Comparison of ENCODE assay signal across 10 cellular contexts in genomic region chr1:54356680-54357147, GRCh38. TPM values are rescaled to one million over a fixed set of nuclear protein-coding genes. Genes with fewer than 3 reads are reported as not detected.
DNase-seq lines count a peak whose midpoint lies in the region; ATAC-seq and TF ChIP-seq lines count a peak whose summit lies in the region.
"Had no signal": no experiment of that assay in that cellular context is flagged by ENCODE, and none has a peak within 500 bp of the region (broad histone marks: within the 10 kb centered on the region; RNA-seq: fewer than 3 reads in every experiment).

No MANE protein-coding gene starts in this region.

- peak overlapping the region; percentile 91 for H3K4me3 Mint-ChIP-seq in CD4-positive, alpha-beta T cell
- H3K4me3 Mint-ChIP-seq in activated T-helper 1 cell treated with anti-CD3 and anti-CD28 coated beads, Interleukin-12 subunit alpha, Interleukin-12 subunit beta, Interleukin-2, Interleukin-4 antibody, amounts not matched to agents 30 ng/mL and 10 ng/mL and 1 ng/mL, durations not matched to agents 14 hours and 24 hours and 36 hours: peak overlapping the region; percentile 87
- peak overlapping the region; percentile 78 to 94 (median 92) for H3K4me3 Mint-ChIP-seq in naive thymus-derived CD8-positive, alpha-beta T cell

- H3K27ac ChIP-seq in CD4-positive, alpha-beta T cell (ENCODE audit: low read depth, low read length): peak overlapping the region; percentile 57

- peak; percentile 95 for ATAC-seq in CD4-positive, alpha-beta T cell (ENCODE audit: poor library complexity)
- peak; percentile 66 for ATAC-seq in HG03159 (IDR thresholded peaks at IDR 0.05; ENCODE audit: unreplicated experiment)
- ATAC-seq in naive thymus-derived CD8-positive, alpha-beta T cell: peak; percentile 92 to 96
- no peak for ATAC-seq in GM21390 (IDR thresholded peaks at IDR 0.05; ENCODE audit: unreplicated experiment)
- no peak for ATAC-seq in HG02885 (IDR thresholded peaks at IDR 0.05; ENCODE audit: poor library complexity, unreplicated experiment)
- ATAC-seq: left cardiac atrium had no signal

- no peaks in the 10 kb centered on the region for H3K9me3 ChIP-seq in CD4-positive, alpha-beta T cell (ENCODE audit: control insufficient read depth, low read length)

- no peaks in the 10 kb centered on the region for H3K27me3 Mint-ChIP-seq in CD4-positive, alpha-beta T cell
- H3K27me3 Mint-ChIP-seq in activated T-helper 1 cell treated with anti-CD3 and anti-CD28 coated beads, Interleukin-12 subunit alpha, Interleukin-12 subunit beta, Interleukin-2, Interleukin-4 antibody, amounts not matched to agents 30 ng/mL and 10 ng/mL and 1 ng/mL, durations not matched to agents 14 hours and 24 hours and 36 hours (ENCODE audit: insufficient read depth): no peaks in the 10 kb centered on the region
- H3K27me3 Mint-ChIP-seq in naive thymus-derived CD8-positive, alpha-beta T cell: no peaks in the 10 kb centered on the region

- DNase-seq in CD4-positive, alpha-beta T cell: peak; percentile 4 to 49 (median 32)
- DNase-seq in activated T-helper 1 cell treated with anti-CD3 and anti-CD28 coated beads, Interleukin-12 subunit alpha, Interleukin-12 subunit beta, Interleukin-2, Interleukin-4 antibody, amounts not matched to agents 30 ng/mL and 10 ng/mL and 1 ng/mL, durations not matched to agents 14 hours and 24 hours and 36 hours (ENCODE audit: low spot score): peak; percentile 53
- peak; percentile 19 to 75 (median 56) for DNase-seq in naive thymus-derived CD8-positive, alpha-beta T cell
- DNase-seq in SIG-M5 (lab: John Stamatoyannopoulos, UW): no peak
- DNase-seq in A172 (ENCODE audit: low spot score): no peak
- DNase-seq: DND-41, left cardiac atrium had no signal

- TF ChIP-seq CTCF in CD4-positive, alpha-beta T cell (IDR thresholded peaks at IDR 0.05): no peak

- peak overlapping the region; percentile 94 for H3K27ac Mint-ChIP-seq in CD4-positive, alpha-beta T cell
- H3K27ac Mint-ChIP-seq in activated T-helper 1 cell treated with anti-CD3 and anti-CD28 coated beads, Interleukin-12 subunit alpha, Interleukin-12 subunit beta, Interleukin-2, Interleukin-4 antibody, amounts not matched to agents 30 ng/mL and 10 ng/mL and 1 ng/mL, durations not matched to agents 14 hours and 24 hours and 36 hours: peak overlapping the region; percentile 94
- peak overlapping the region; percentile 93 to 99 (median 96) for H3K27ac Mint-ChIP-seq in naive thymus-derived CD8-positive, alpha-beta T cell

- no peaks in the 10 kb centered on the region for H3K9me3 Mint-ChIP-seq in CD4-positive, alpha-beta T cell
- no peaks in the 10 kb centered on the region for H3K9me3 Mint-ChIP-seq in activated T-helper 1 cell treated with anti-CD3 and anti-CD28 coated beads, Interleukin-12 subunit alpha, Interleukin-12 subunit beta, Interleukin-2, Interleukin-4 antibody, amounts not matched to agents 30 ng/mL and 10 ng/mL and 1 ng/mL, durations not matched to agents 14 hours and 24 hours and 36 hours
- no peaks in the 10 kb centered on the region for H3K9me3 Mint-ChIP-seq in naive thymus-derived CD8-positive, alpha-beta T cell

- POLR2A ChIA-PET in CD4-positive, alpha-beta T cell (lab: Charles Lee): interaction anchor here (0.7 to 1.5 kb wide), 3 partner anchors 50 to 70 kb away, joined by 3 to 4 read pairs (median 4); partner anchors contain the start of gene SSBP3
- POLR2A ChIA-PET in naive thymus-derived CD8-positive, alpha-beta T cell (lab: Charles Lee): interaction anchor here (1.1 to 1.9 kb wide), 5 partner anchors 12 to 133 kb away, joined by 3 to 6 read pairs (median 5); partner anchors contain the start of gene SSBP3

- peaks cover 93% of the 10 kb centered on the region for H3K4me1 Mint-ChIP-seq in CD4-positive, alpha-beta T cell (ENCODE audit: low read depth)
- peaks cover 91% of the 10 kb centered on the region for H3K4me1 Mint-ChIP-seq in activated T-helper 1 cell treated with anti-CD3 and anti-CD28 coated beads, Interleukin-12 subunit alpha, Interleukin-12 subunit beta, Interleukin-2, Interleukin-4 antibody, amounts not matched to agents 30 ng/mL and 10 ng/mL and 1 ng/mL, durations not matched to agents 14 hours and 24 hours and 36 hours (ENCODE audit: low read depth)
- H3K4me1 Mint-ChIP-seq in naive thymus-derived CD8-positive, alpha-beta T cell: peaks cover 54 to 99% (median 91%) of the 10 kb centered on the region in 4 donors

- H3K27me3 ChIP-seq in CD4-positive, alpha-beta T cell (ENCODE audit: control insufficient read depth, insufficient read depth, low read length): no peaks in the 10 kb centered on the region

- intact Hi-C loops in CD4-positive, alpha-beta T cell (cut with DNase I, micrococcal nuclease): loop anchor here (2.0 to 5.0 kb wide), 4 partner anchors 50 to 132 kb away; partner anchors contain the start of gene SSBP3 (in 1 of the 2)
- intact Hi-C loops in activated T-helper 1 cell treated with anti-CD3 and anti-CD28 coated beads, Interleukin-12 subunit alpha, Interleukin-12 subunit beta, Interleukin-2, Interleukin-4 antibody, amounts not matched to agents 30 ng/mL and 10 ng/mL and 1 ng/mL, durations not matched to agents 14 hours and 24 hours and 36 hours (cut with micrococcal nuclease): loop anchor here (1.0 to 2.0 kb wide), 5 partner anchors 20 to 133 kb away; no protein-coding TSS in a partner anchor

- H3K36me3 Mint-ChIP-seq in CD4-positive, alpha-beta T cell (ENCODE audit: low read depth): peaks cover 8% of the 10 kb centered on the region
- peaks cover 23% of the 10 kb centered on the region for H3K36me3 Mint-ChIP-seq in activated T-helper 1 cell treated with anti-CD3 and anti-CD28 coated beads, Interleukin-12 subunit alpha, Interleukin-12 subunit beta, Interleukin-2, Interleukin-4 antibody, amounts not matched to agents 30 ng/mL and 10 ng/mL and 1 ng/mL, durations not matched to agents 14 hours and 24 hours and 36 hours (ENCODE audit: low read depth)
- peaks cover 0 to 19% (median 4%) of the 10 kb centered on the region in 3 donors for H3K36me3 Mint-ChIP-seq in naive thymus-derived CD8-positive, alpha-beta T cell

- CTCF ChIA-PET in CD4-positive, alpha-beta T cell (lab: Charles Lee): interaction anchor here (2.2 kb wide), 1 partner anchor 133 kb away, joined by 9 read pairs; no protein-coding TSS in a partner anchor

RNA-seq across cellular contexts. Expression of gene SSBP3, which starts 49.5 kb away (rescaled TPM):
- total RNA-seq in CD4-positive, alpha-beta T cell: 10 to 100 TPM; 50.6 to 52.4 TPM
- total RNA-seq in activated T-helper 1 cell treated with anti-CD3 and anti-CD28 coated beads, Interleukin-12 subunit alpha, Interleukin-12 subunit beta, Interleukin-2, Interleukin-4 antibody, amounts not matched to agents 30 ng/mL and 10 ng/mL and 1 ng/mL, durations not matched to agents 14 hours and 24 hours and 36 hours: 98.0 and 110 TPM in 2 replicates
- total RNA-seq in naive thymus-derived CD8-positive, alpha-beta T cell: 10 to 100 TPM; 88.7 to 93.8 TPM
- 10 to 100 TPM; 16.1 to 19.8 (median 16.7) TPM for polyA plus RNA-seq in naive thymus-derived CD8-positive, alpha-beta T cell
- 14.1 and 19.4 TPM in 2 replicates for total RNA-seq in A172 (2014; rRNA removed; shearing (Covaris generic))

Comparison
In these comparisons a context has a peak if more than half of its experiments do, and no peak if none do; other contexts are left out.
1. ATAC-seq: peak in CD4-positive, alpha-beta T cell (single experiment), HG03159 (single experiment) and naive thymus-derived CD8-positive, alpha-beta T cell (2 of 2); none in GM21390 (single experiment) and HG02885 (single experiment).
2. DNase-seq: peak in CD4-positive, alpha-beta T cell (10 of 10), activated T-helper 1 cell treated with anti-CD3 and anti-CD28 coated beads, Interleukin-12 subunit alpha, Interleukin-12 subunit beta, Interleukin-2, Interleukin-4 antibody, amounts not matched to agents 30 ng/mL and 10 ng/mL and 1 ng/mL, durations not matched to agents 14 hours and 24 hours and 36 hours (single experiment) and naive thymus-derived CD8-positive, alpha-beta T cell (10 of 10); none in SIG-M5 (single experiment) and A172 (single experiment).
3. Peak in every context shown above with its lines, with median percentiles within 50 percentile points of each other: H3K27ac Mint-ChIP-seq and H3K4me3 Mint-ChIP-seq.